21 cellular contexts compared by ENCODE assay signal in genomic region chr9:8734760-8735159, GRCh38.
DNase-seq lines count a peak whose midpoint lies in the region; ATAC-seq, FAIRE-seq and TF ChIP-seq lines count a peak whose summit lies in the region.
"Had no signal": no experiment of that assay in that cellular context is flagged by ENCODE, and none has a peak within 500 bp of the region (broad histone marks: within the 10 kb centered on the region; RNA-seq: fewer than 3 reads in every experiment).

No MANE protein-coding gene starts in this region.

- no peak overlapping the region for H4K91ac ChIP-seq in H1 (replicated peaks; ENCODE audit: insufficient read length, low read length)

- no peak overlapping the region for H2BK120ac ChIP-seq in H1 (replicated peaks; ENCODE audit: low read depth, low read length)

- no peak overlapping the region; a peak in 1 of 4 replicates for H3K4me2 ChIP-seq in H1 (ENCODE audit: insufficient read depth in 1 of 2, low read depth in 2 of 2, low read length in 2 of 2)

- no peak for TF ChIP-seq POLR2A in H1 (IDR thresholded peaks at IDR 0.05; ENCODE audit: control extremely low read depth in 1 of 2, low read depth in 2 of 2, low read length in 2 of 2)

- H3K79me1 ChIP-seq in H1 (ENCODE audit: low read depth, low read length) = no peaks in the 10 kb centered on the region

- DNase-seq in H1 (ENCODE audit: low read depth in 1 of 2, low spot score in 2 of 2) (peak in 1 of 2 experiments; percentile 41), iPS-NIHi11 (ENCODE audit: low spot score) (peak; percentile 22), retinal pigment epithelial cell (ENCODE audit: low read depth) (peak; percentile 86), D341Med (ENCODE audit: low spot score) (no peak), NCI-H2029 treated with DMSO at 0.1 percent for 48 hours (lab: John Stamatoyannopoulos, UW) (no peak)
- DNase-seq in activated effector memory CD4-positive, alpha-beta T cell treated with anti-CD3 and anti-CD28 coated beads, Interleukin-2, amount 50 U/mL, for 16 hours = no peak
- DNase-seq: activated CD4-positive, alpha-beta T cell treated with anti-CD3 and anti-CD28 coated beads, Interleukin-2, amount 50 U/mL, for 4 hours; amygdala; COR-L47; effector CD8-positive, alpha-beta T cell; left lung; NCI-H2107; NCI-H69; nucleus accumbens; SIG-M5; sigmoid colon; T-helper 2 cell; WERI-Rb-1 had no signal

- no peaks in the 10 kb centered on the region for H3K27me3 ChIP-seq in HUES48 (ENCODE audit: control insufficient read depth, insufficient read depth, low read length)
- no peaks in the 10 kb centered on the region for H3K27me3 ChIP-seq in H1 (replicated peaks in 1 of 4; ENCODE audit: control insufficient read depth in 3 of 4, extremely low read depth in 1 of 4, insufficient read depth in 3 of 4, low read length in 3 of 4)
- H3K27me3 ChIP-seq: hepatocyte, left lung, sigmoid colon had no signal

- H3K9ac ChIP-seq in HUES48 (ENCODE audit: low read depth, low read length) (no peak overlapping the region), H1 (replicated peaks in 1 of 4; ENCODE audit: extremely low read depth in 1 of 4, low read depth in 3 of 4, low read length in 3 of 4) (no peak overlapping the region)

- WGBS in H1 (ENCODE audit: extremely low coverage in 1 of 2, insufficient coverage in 1 of 2, insufficient read length in 1 of 2, insufficient replicate concordance in 2 of 2, low coverage in 1 of 2, low lambda C conversion rate in 2 of 2, missing lambda C conversion rate in 1 of 2), 2 experiments = 55% methylated on average over 5 of the region's 5 CpGs; no CpG with 5 or more reads in 1 of the 2 experiments

- no peak overlapping the region for H4K5ac ChIP-seq in H1 (ENCODE audit: insufficient read length, low read depth, low read length)

- POLR2A ChIA-PET in H1 (lab: Charles Lee; ENCODE audit: partially characterized antibody) = no interaction called here

- H4K8ac ChIP-seq in H1 (ENCODE audit: extremely low read depth, insufficient read depth, low read length) = no peak overlapping the region

- H4K20me1 ChIP-seq in H1 (replicated peaks in 1 of 2; ENCODE audit: control insufficient read depth in 1 of 2, insufficient read depth in 2 of 2, low read length in 2 of 2) = no peaks in the 10 kb centered on the region

- no peak overlapping the region for H3K14ac ChIP-seq in H1 (ENCODE audit: insufficient read length)

- CTCF ChIA-PET in H1 (lab: Charles Lee; ENCODE audit: partially characterized antibody) = no interaction called here

- H2BK15ac ChIP-seq in H1 (ENCODE audit: low read length) = no peak overlapping the region

- TF ChIP-seq CTCF in H1 (IDR thresholded peaks at IDR 0.05; ENCODE audit: control extremely low read depth in 1 of 3, insufficient read depth in 1 of 3, low read depth in 1 of 3, low read length in 3 of 3) (no peak), retinal pigment epithelial cell (conservative IDR thresholded peaks at IDR 0.05; ENCODE audit: low read depth, low read length) (no peak)

- no peak overlapping the region for H3K4ac ChIP-seq in H1 (replicated peaks; ENCODE audit: insufficient read length, low read depth, low read length)

- no peak overlapping the region for H2AK5ac ChIP-seq in H1 (ENCODE audit: low read depth, low read length)

- no peak overlapping the region for H3K4me3 ChIP-seq in HUES48 (ENCODE audit: low read depth, low read length)
- peak overlapping the region in 1 of 4 experiments; percentile 13; a peak in 1 of 8 replicates for H3K4me3 ChIP-seq in H1 (ENCODE audit: extremely low read depth in 1 of 4, insufficient read depth in 2 of 4, low read depth in 3 of 4, low read length in 4 of 4)
- no peak overlapping the region for H3K4me3 ChIP-seq in retinal pigment epithelial cell (ENCODE audit: low read length)
- H3K4me3 ChIP-seq: hepatocyte, left lung had no signal

- ATAC-seq in GM21390 (IDR thresholded peaks at IDR 0.05; ENCODE audit: unreplicated experiment) = no peak
- ATAC-seq: left lung had no signal

- no peak overlapping the region for H3K18ac ChIP-seq in H1 (ENCODE audit: extremely low read depth, low read length)

- no peak overlapping the region for H2BK20ac ChIP-seq in H1 (ENCODE audit: low read length)

- H3K9me3 ChIP-seq in HUES48 (ENCODE audit: control insufficient read depth, insufficient read depth, low read length) = no peaks in the 10 kb centered on the region
- H3K9me3 ChIP-seq in H1 (ENCODE audit: insufficient read depth in 2 of 2, low read depth in 1 of 2, low read length in 1 of 2) = no peaks in the 10 kb centered on the region
- H3K9me3 ChIP-seq: left lung, sigmoid colon had no signal

- H3K27ac ChIP-seq in HUES48 (ENCODE audit: low read depth, low read length) (peak overlapping the region; percentile 50), H1 (ENCODE audit: low read depth, low read length) (no peak overlapping the region)
- H3K27ac ChIP-seq: hepatocyte, left lung, sigmoid colon, WERI-Rb-1 had no signal

- no peaks in the 10 kb centered on the region for H3K23me2 ChIP-seq in H1 (ENCODE audit: low read depth, low read length)

- 0 out of 2 replicates have a peak overlapping the region, but pooled peaks have one; percentile 26 for H2BK5ac ChIP-seq in H1 (ENCODE audit: low read depth, low read length)

- no peak overlapping the region for H3K23ac ChIP-seq in H1 (ENCODE audit: insufficient read length)

- TF ChIP-seq RAD21 in H1 (IDR thresholded peaks at IDR 0.05 in 1 of 2, conservative IDR thresholded peaks at IDR 0.05 in 1 of 2; ENCODE audit: low read depth in 2 of 2, low read length in 2 of 2) = no peak

- H3K36me3 ChIP-seq in HUES48 (ENCODE audit: control insufficient read depth, insufficient read depth, low read length) (no peaks in the 10 kb centered on the region), H1 (ENCODE audit: control insufficient read depth in 2 of 4, insufficient read depth in 4 of 4, low read length in 3 of 4) (no peaks in the 10 kb centered on the region)
- H3K36me3 ChIP-seq: left lung, sigmoid colon, WERI-Rb-1 had no signal

- H3K4me1 ChIP-seq in HUES48 (ENCODE audit: control insufficient read depth, insufficient read depth, low read length) (peaks cover 36% of the 10 kb centered on the region), H1 (replicated peaks in 1 of 4; ENCODE audit: control insufficient read depth in 3 of 4, insufficient read depth in 4 of 4, low read length in 3 of 4) (peaks cover 0 to 16% (median 11%) of the 10 kb centered on the region in 4 experiments; a peak in 5 of 7 replicates)

- H2AFZ ChIP-seq in H1 (ENCODE audit: low read length) = no peak overlapping the region
- H2AFZ ChIP-seq: hepatocyte had no signal

- peak overlapping the region; percentile 81; the same call in 1 of the 2 replicates for H2BK12ac ChIP-seq in H1 (ENCODE audit: low read depth, low read length)

- 0 out of 3 replicates have a peak, but pooled peaks of 1 of the 2 experiments have one; percentile 43 for TF ChIP-seq EP300 in H1 (IDR thresholded peaks at IDR 0.05; ENCODE audit: borderline replicate concordance in 1 of 2, low read depth in 2 of 2, low read length in 2 of 2)

- H3K56ac ChIP-seq in H1 (replicated peaks; ENCODE audit: insufficient read length, low read depth, low read length) = no peak overlapping the region

- peak; percentile 78 for FAIRE-seq in H1 (lab: Jason Lieb, UNC)

- H3K79me2 ChIP-seq in H1 (ENCODE audit: control insufficient read depth in 1 of 2, insufficient read depth in 2 of 2, low read length in 2 of 2) = no peaks in the 10 kb centered on the region; a peak in 1 of 4 replicates
- H3K79me2 ChIP-seq: hepatocyte had no signal

TF ChIP-seq in H1, 55 proteins besides CTCF, POLR2A, EP300 and RAD21 (continues in another document):
- TF ChIP-seq BACH1 (IDR thresholded peaks at IDR 0.05; ENCODE audit: low read length) (no peak), EGR1 (IDR thresholded peaks at IDR 0.05; ENCODE audit: borderline replicate concordance, low read depth, low read length) (no peak), RNF2 (IDR thresholded peaks at IDR 0.05; ENCODE audit: borderline replicate concordance, low read depth, low read length, missing control alignments, poor library complexity, severe bottlenecking) (no peak), CBX8 (IDR thresholded peaks at IDR 0.05; ENCODE audit: borderline replicate concordance, low read depth, low read length) (no peak), CREB1 (IDR thresholded peaks at IDR 0.05) (peak; percentile 43; the same call in 1 of the 2 replicates), GTF2F1 (IDR thresholded peaks at IDR 0.05; ENCODE audit: borderline replicate concordance, low read depth, low read length) (no peak), EZH2 (IDR thresholded peaks at IDR 0.05; ENCODE audit: low read depth, low read length, severe bottlenecking) (no peak), MAX (IDR thresholded peaks at IDR 0.05) (no peak), CHD2 (IDR thresholded peaks at IDR 0.05; ENCODE audit: low read length) (no peak), ASH2L (IDR thresholded peaks at IDR 0.05; ENCODE audit: low read length) (no peak), E2F6 (IDR thresholded peaks at IDR 0.05) (no peak), JUND (IDR thresholded peaks at IDR 0.05; ENCODE audit: low read length) (no peak; the same call in 1 of the 2 replicates), SRF (IDR thresholded peaks at IDR 0.05; ENCODE audit: low read depth, low read length) (no peak), SP4 (IDR thresholded peaks at IDR 0.05; ENCODE audit: low read length) (no peak), TBP (IDR thresholded peaks at IDR 0.05; ENCODE audit: low read depth, low read length) (no peak), SP1 (IDR thresholded peaks at IDR 0.05; ENCODE audit: low read depth, low read length) (peak; percentile 52; the same call in 1 of the 2 replicates), ATF2 (IDR thresholded peaks at IDR 0.05; ENCODE audit: low read length) (no peak)

Comparison
In these comparisons a context has a peak if more than half of its experiments do, and no peak if none do; other contexts are left out.
1. DNase-seq: peak in iPS-NIHi11 (single experiment) and retinal pigment epithelial cell (single experiment); none in D341Med (single experiment), activated effector memory CD4-positive, alpha-beta T cell treated with anti-CD3 and anti-CD28 coated beads, Interleukin-2, amount 50 U/mL, for 16 hours (single experiment) and NCI-H2029 treated with DMSO at 0.1 percent for 48 hours (single experiment).